8 cellular contexts compared by ENCODE assay signal in the genomic region with DNA sequence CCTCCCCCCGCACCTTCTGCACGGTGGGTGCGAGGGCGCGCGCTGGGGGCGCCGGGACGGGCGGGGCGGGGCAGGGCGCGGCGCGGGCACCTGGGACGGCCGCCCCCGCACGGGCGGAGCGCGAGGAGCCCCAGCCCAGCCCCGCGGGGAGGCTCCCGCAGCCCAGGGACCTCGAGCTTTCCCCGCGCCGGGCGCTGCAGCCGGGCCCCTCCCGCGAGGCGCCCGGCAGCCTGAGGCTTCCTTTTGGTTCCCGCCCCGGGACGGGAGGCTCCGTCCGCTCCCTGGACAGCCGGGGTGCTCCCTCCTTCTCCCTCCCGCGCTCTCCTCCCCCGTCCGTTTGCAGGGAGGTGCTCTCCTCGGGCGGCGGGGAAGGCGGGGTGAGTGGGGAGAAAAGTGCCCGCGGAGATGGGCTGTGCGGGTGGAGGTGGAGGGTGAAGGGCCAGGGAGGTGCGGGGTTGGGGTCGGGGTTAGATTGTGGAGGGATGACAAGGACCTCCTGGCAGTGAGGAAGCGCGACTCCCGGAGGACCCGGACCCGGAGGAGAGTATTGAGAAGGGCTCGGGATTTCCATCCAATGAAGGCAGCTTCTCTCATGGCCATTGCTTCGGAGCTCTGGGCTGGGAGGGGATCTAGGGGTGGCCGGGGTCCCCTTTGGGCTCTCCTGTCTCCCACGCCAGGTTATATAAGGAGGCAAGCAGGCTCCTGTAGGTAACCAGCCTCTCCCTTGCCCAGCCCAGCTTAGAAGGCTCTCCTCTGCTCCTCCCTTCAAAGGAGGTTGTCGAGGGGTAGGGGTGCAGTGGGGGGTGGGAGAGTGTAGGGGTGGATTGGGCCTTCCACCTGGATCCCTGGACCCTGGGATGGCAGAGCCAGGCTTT. TPM values are rescaled to one million over a fixed set of nuclear protein-coding genes. Genes with fewer than 3 reads are reported as not detected.
DNase-seq lines count a peak whose midpoint lies in the region; ATAC-seq, FAIRE-seq and TF ChIP-seq lines count a peak whose summit lies in the region.

No MANE protein-coding gene starts in this region.

- H2AFZ ChIP-seq in DND-41 (ENCODE audit: low read depth, low read length) (no peak overlapping the region), PC-9 (peak overlapping the region; percentile 70)

- peaks cover 6% of the 10 kb centered on the region for H3K36me3 Mint-ChIP-seq in stimulated activated memory B cell treated with anti-CD40 and anti-IgM and Interleukin-4, amounts not matched to agents 10 μg/mL and 1 μg/mL and 100 μg/mL, for 72 hours

- H3K36me3 ChIP-seq in DND-41 (ENCODE audit: insufficient read depth, low read length) (no peaks in the 10 kb centered on the region), PC-9 (ENCODE audit: low read depth) (peaks cover 18% of the 10 kb centered on the region), bronchial epithelial cell (ENCODE audit: control insufficient read depth, insufficient read depth, low read length) (peaks cover 7% of the 10 kb centered on the region)

- no peaks in the 10 kb centered on the region for H3K9me2 ChIP-seq in PC-9 (ENCODE audit: insufficient read depth)

- POLR2A ChIA-PET in PC-9 (lab: Charles Lee; ENCODE audit: unreplicated experiment), result interaction anchor here (0.6 to 1.0 kb wide), 12 partner anchors 22 to 790 kb away, joined by 3 to 17 read pairs (median 6); no protein-coding TSS in a partner anchor

- peaks cover 51% of the 10 kb centered on the region for H3K27me3 ChIP-seq in DND-41 (ENCODE audit: insufficient read depth, low read length, poor library complexity)
- no peaks in the 10 kb centered on the region for H3K27me3 ChIP-seq in PC-9 (ENCODE audit: insufficient read depth, low read depth)
- H3K27me3 ChIP-seq in bronchial epithelial cell (ENCODE audit: control insufficient read depth, insufficient read depth, low read length), result no peaks in the 10 kb centered on the region

- in situ Hi-C loops in GM13977 (cut with MboI; ENCODE audit: low pct_unique_long_range_greater_than_20kb, low sequenced_read_pairs, unreplicated experiment), result no loop called here

- H3K4me2 ChIP-seq in DND-41 (ENCODE audit: insufficient read depth, low read length) (peak overlapping the region; percentile 17; the same call in 1 of the 2 replicates), PC-9 (peak overlapping the region; percentile 94)

- H3K79me2 ChIP-seq in DND-41 (ENCODE audit: insufficient read depth, low read length) (no peaks in the 10 kb centered on the region), PC-9 (ENCODE audit: low read depth) (peaks cover 49% of the 10 kb centered on the region)

- ATAC-seq in DND-41 (ENCODE audit: insufficient read depth, low read depth) (peak; percentile 30), GM21825 (IDR thresholded peaks at IDR 0.05; ENCODE audit: unreplicated experiment) (peak; percentile 10), GM18873 (IDR thresholded peaks at IDR 0.05; ENCODE audit: low FRiP score, unreplicated experiment) (no peak)
- ATAC-seq in stimulated activated memory B cell treated with anti-CD40 and anti-IgM and Interleukin-4, amounts not matched to agents 10 μg/mL and 1 μg/mL and 100 μg/mL, for 72 hours, result peak; percentile 55

- H3K4me1 ChIP-seq in DND-41 (ENCODE audit: insufficient read depth, low read length) (0 out of 2 replicates have a peak, but pooled peaks cover 2% of the 10 kb centered on the region), PC-9 (replicated peaks; ENCODE audit: insufficient read depth) (peaks cover 52% of the 10 kb centered on the region)

- H3K27ac ChIP-seq in DND-41 (ENCODE audit: low read length) (no peak overlapping the region), PC-9 (no peak overlapping the region)

- H4K20me1 ChIP-seq in DND-41 (ENCODE audit: insufficient read depth, low read length) (no peaks in the 10 kb centered on the region; the same call in 1 of the 2 replicates), PC-9 (ENCODE audit: insufficient read depth) (peaks cover 41% of the 10 kb centered on the region)

- intact Hi-C loops in PC-9 (cut with micrococcal nuclease; ENCODE audit: unreplicated experiment), result loop anchor here (2.0 kb wide), 1 partner anchor 14 kb away; no protein-coding TSS in a partner anchor

- H3K9me3 Mint-ChIP-seq in stimulated activated memory B cell treated with anti-CD40 and anti-IgM and Interleukin-4, amounts not matched to agents 10 μg/mL and 1 μg/mL and 100 μg/mL, for 72 hours, result no peaks in the 10 kb centered on the region

- H3K27ac Mint-ChIP-seq in stimulated activated memory B cell treated with anti-CD40 and anti-IgM and Interleukin-4, amounts not matched to agents 10 μg/mL and 1 μg/mL and 100 μg/mL, for 72 hours, result no peak overlapping the region

- no peak for DNase-seq in DND-41
- DNase-seq in PC-9, result peak in 1 of 2 experiments; percentile 47
- DNase-seq in bronchial epithelial cell (ENCODE audit: low read depth), result no peak
- peak; percentile 33 for DNase-seq in kidney tubule cell (ENCODE audit: low spot score)
- DNase-seq in GM13977 (ENCODE audit: low spot score), result no peak

- peaks cover 49% of the 10 kb centered on the region for H3K4me1 Mint-ChIP-seq in stimulated activated memory B cell treated with anti-CD40 and anti-IgM and Interleukin-4, amounts not matched to agents 10 μg/mL and 1 μg/mL and 100 μg/mL, for 72 hours

- no peak for FAIRE-seq in bronchial epithelial cell (lab: Jason Lieb, UNC)

- peak overlapping the region; percentile 70 for H3K4me3 Mint-ChIP-seq in stimulated activated memory B cell treated with anti-CD40 and anti-IgM and Interleukin-4, amounts not matched to agents 10 μg/mL and 1 μg/mL and 100 μg/mL, for 72 hours

- H3K4me3 ChIP-seq in DND-41 (ENCODE audit: low read depth in 1 of 2, low read length in 2 of 2) (no peak overlapping the region), PC-9 (peak overlapping the region; percentile 90), bronchial epithelial cell (ENCODE audit: low read depth, low read length) (peak overlapping the region; percentile 63)

- H3K9ac ChIP-seq in DND-41 (ENCODE audit: low read depth, low read length), result no peak overlapping the region

- peaks cover 17% of the 10 kb centered on the region for H3F3A ChIP-seq in PC-9 (ENCODE audit: insufficient read depth, low read depth)

- no TSS peak for BruUV-seq in PC-9 (replicated peaks; lab: Mats Ljungman, UMichigan)

- no peaks in the 10 kb centered on the region for H3K9me3 ChIP-seq in DND-41 (ENCODE audit: insufficient read depth, low read length, severe bottlenecking)
- H3K9me3 ChIP-seq in PC-9 (ENCODE audit: insufficient read depth, low read depth), result peaks cover 3% of the 10 kb centered on the region; the same call in 1 of the 2 replicates

- no peaks in the 10 kb centered on the region for H3K27me3 Mint-ChIP-seq in stimulated activated memory B cell treated with anti-CD40 and anti-IgM and Interleukin-4, amounts not matched to agents 10 μg/mL and 1 μg/mL and 100 μg/mL, for 72 hours

- TF ChIP-seq CTCF in DND-41 (IDR thresholded peaks at IDR 0.05; ENCODE audit: borderline replicate concordance, extremely low read depth, low read length, poor library complexity, severe bottlenecking) (no peak), PC-9 (conservative IDR thresholded peaks at IDR 0.05) (no peak), bronchial epithelial cell (IDR thresholded peaks at IDR 0.05; ENCODE audit: insufficient read depth, low read length, severe bottlenecking) (no peak), GM13977 (IDR thresholded peaks at IDR 0.05; ENCODE audit: extremely low read depth, insufficient read depth, missing control alignments) (no peak)

- CTCF ChIA-PET in PC-9 (lab: Charles Lee), result interaction anchor here (0.6 to 1.9 kb wide), 7 partner anchors 14 to 1383 kb away, joined by 3 to 18 read pairs (median 6); no protein-coding TSS in a partner anchor

RNA-seq across cellular contexts. Expression of gene JDP2, which starts 0.6 kb away (rescaled TPM):
- total RNA-seq in PC-9 (2021) (186 and 300 TPM in 2 replicates), bronchial epithelial cell (58.4 and 63.8 TPM in 2 replicates)

Comparison
In these comparisons a context has a peak if more than half of its experiments do, and no peak if none do; other contexts are left out.
1. H3K4me3 ChIP-seq: peak in PC-9 (single experiment) and bronchial epithelial cell (single experiment); none in DND-41 (0 of 2).